ENCODE assay signal across 14 cellular contexts in genomic region chrX:110212299-110212698, GRCh38.
A peak's percentile ranks its signal among the peaks of the same experiment; 100 is the strongest.
DNase-seq lines count a peak whose midpoint lies in the region; ATAC-seq and TF ChIP-seq lines count a peak whose summit lies in the region.
"Had no signal": no experiment of that assay in that cellular context is flagged by ENCODE, and none has a peak within 500 bp of the region (broad histone marks: within the 10 kb centered on the region; RNA-seq: fewer than 3 reads in every experiment).

No MANE protein-coding gene starts in this region.

- no peaks in the 10 kb centered on the region for H3K9me3 ChIP-seq in breast epithelium
- H3K9me3 ChIP-seq in smooth muscle cell (replicated peaks; ENCODE audit: low read depth): no peaks in the 10 kb centered on the region

- no peaks in the 10 kb centered on the region for H3K4me1 ChIP-seq in breast epithelium
- H3K4me1 ChIP-seq in smooth muscle cell (ENCODE audit: low read depth): no peaks in the 10 kb centered on the region

- CTCF ChIA-PET in MCF 10A (lab: Yijun Ruan, JAX): no interaction called here

- H3K4me2 ChIP-seq in smooth muscle cell: no peak overlapping the region

- H3K4me3 Mint-ChIP-seq in MCF 10A (ENCODE audit: unreplicated experiment): no peak overlapping the region
- H3K4me3 Mint-ChIP-seq in effector memory CD8-positive, alpha-beta T cell: no peak overlapping the region

- TF ChIP-seq CTCF in MCF 10A (IDR thresholded peaks at IDR 0.05; ENCODE audit: unreplicated experiment): no peak
- no peak for TF ChIP-seq CTCF in breast epithelium (IDR thresholded peaks at IDR 0.05)
- peak; percentile 30 for TF ChIP-seq CTCF in fibroblast of villous mesenchyme (IDR thresholded peaks at IDR 0.05; ENCODE audit: insufficient read depth, low read depth, low read length)
- peak; percentile 30 for TF ChIP-seq CTCF in smooth muscle cell (IDR thresholded peaks at IDR 0.05; ENCODE audit: borderline replicate concordance, insufficient read depth, poor library complexity, severe bottlenecking)

- no peak overlapping the region for H3K9ac ChIP-seq in smooth muscle cell (ENCODE audit: low read depth)

- intact Hi-C loops in MCF 10A (cut with micrococcal nuclease) (loop anchor here (5.0 kb wide), 2 partner anchors 50 to 105 kb away; partner anchors contain the start of gene AMMECR1), breast epithelium (cut with DNase I; ENCODE audit: low total_unique reads) (no loop called here)

- H3K27me3 ChIP-seq in breast epithelium: peaks cover 0 to 57% of the 10 kb centered on the region in 2 donors
- no peaks in the 10 kb centered on the region for H3K27me3 ChIP-seq in smooth muscle cell (ENCODE audit: low read depth)

- BruUV-seq in MCF 10A (replicated peaks; lab: Mats Ljungman, UMichigan): no TSS peak

- peaks cover 12% of the 10 kb centered on the region for H3K4me1 Mint-ChIP-seq in MCF 10A (ENCODE audit: insufficient read depth, unreplicated experiment)
- peaks cover 0 to 10% of the 10 kb centered on the region in 2 donors for H3K4me1 Mint-ChIP-seq in effector memory CD8-positive, alpha-beta T cell (ENCODE audit: low read depth in 2 of 2)

- DNase-seq in MCF 10A (ENCODE audit: unreplicated experiment) (peak; percentile 8), breast epithelium (ENCODE audit: low spot score in 2 of 2) (no peak), SK-MEL-5 (ENCODE audit: low read depth, low spot score) (peak; percentile 46), fibroblast of villous mesenchyme (ENCODE audit: low read depth) (no peak), smooth muscle cell (lab: John Stamatoyannopoulos, UW; ENCODE audit: unreplicated experiment) (no peak), T-helper 2 cell (no peak), NCI-H1417 (lab: John Stamatoyannopoulos, UW) (no peak)
- DNase-seq in effector memory CD8-positive, alpha-beta T cell: no peak
- DNase-seq: activated effector memory CD4-positive, alpha-beta T cell treated with Interleukin-2 at 50 U/mL for 16 hours; anterior cingulate cortex; Calu3; NCI-H2081 treated with DMSO at 0.1 percent for 48 hours; posterior cingulate gyrus had no signal

- H3K9me3 Mint-ChIP-seq in MCF 10A (ENCODE audit: unreplicated experiment): no peaks in the 10 kb centered on the region
- H3K9me3 Mint-ChIP-seq in effector memory CD8-positive, alpha-beta T cell: no peaks in the 10 kb centered on the region

- ATAC-seq in effector memory CD8-positive, alpha-beta T cell (replicated peaks): no peak

- no peak overlapping the region for H3K27ac ChIP-seq in breast epithelium
- H3K27ac ChIP-seq in smooth muscle cell (ENCODE audit: low read depth): no peak overlapping the region
- H3K27ac ChIP-seq: SK-N-MC had no signal

- POLR2A ChIA-PET in MCF 10A (lab: Yijun Ruan, JAX): interaction anchor here (2.7 kb wide), 1 partner anchor 105 kb away, joined by 23 read pairs; the partner anchor contains the start of gene AMMECR1

- no peak overlapping the region for H3K27ac Mint-ChIP-seq in MCF 10A (ENCODE audit: low read depth, unreplicated experiment)
- H3K27ac Mint-ChIP-seq in effector memory CD8-positive, alpha-beta T cell: no peak overlapping the region

- TF ChIP-seq POLR2A in breast epithelium (IDR thresholded peaks at IDR 0.05): no peak

- peaks cover 49% of the 10 kb centered on the region for H3K27me3 Mint-ChIP-seq in MCF 10A (ENCODE audit: insufficient read depth, unreplicated experiment)
- no peaks in the 10 kb centered on the region for H3K27me3 Mint-ChIP-seq in effector memory CD8-positive, alpha-beta T cell

- no peaks in the 10 kb centered on the region for H4K20me1 ChIP-seq in smooth muscle cell (ENCODE audit: low read depth)

- H3K79me2 ChIP-seq in smooth muscle cell (ENCODE audit: low read depth): no peaks in the 10 kb centered on the region

- H3K36me3 ChIP-seq in breast epithelium: no peaks in the 10 kb centered on the region
- H3K36me3 ChIP-seq in smooth muscle cell (ENCODE audit: low read depth): no peaks in the 10 kb centered on the region

- H3F3A ChIP-seq in smooth muscle cell (ENCODE audit: low read depth): no peaks in the 10 kb centered on the region

- H2AFZ ChIP-seq in smooth muscle cell (ENCODE audit: low read depth): no peak overlapping the region

- in situ Hi-C loops in SK-MEL-5 (cut with HindIII; ENCODE audit: low pct_unique_long_range_greater_than_20kb, low sequenced_read_pairs): no loop called here

- 69% methylated on average over 3 of the region's 3 CpGs for WGBS in smooth muscle cell (ENCODE audit: low lambda C conversion rate)

- peaks cover 8% of the 10 kb centered on the region for H3K36me3 Mint-ChIP-seq in MCF 10A (ENCODE audit: insufficient read depth, unreplicated experiment)
- no peaks in the 10 kb centered on the region for H3K36me3 Mint-ChIP-seq in effector memory CD8-positive, alpha-beta T cell (ENCODE audit: insufficient read depth)

- H3K4me3 ChIP-seq in breast epithelium (no peak overlapping the region), fibroblast of villous mesenchyme (ENCODE audit: low read depth, low read length) (no peak overlapping the region), smooth muscle cell (no peak overlapping the region)
- H3K4me3 ChIP-seq: SK-N-MC had no signal

Comparison
In these comparisons a context has a peak if more than half of its experiments do, and no peak if none do; other contexts are left out.
1. DNase-seq: peak in MCF 10A (single experiment) and SK-MEL-5 (single experiment); none in breast epithelium (0 of 2), fibroblast of villous mesenchyme (single experiment), smooth muscle cell (single experiment), T-helper 2 cell (0 of 5), effector memory CD8-positive, alpha-beta T cell (0 of 3) and NCI-H1417 (0 of 3).
2. CTCF ChIP-seq: peak in fibroblast of villous mesenchyme (single experiment) and smooth muscle cell (single experiment); none in MCF 10A (single experiment) and breast epithelium (0 of 3).